ENCODE assay signal across 8 cellular contexts in genomic region chr6:11538049-11538798, GRCh38. TPM values are rescaled to one million over a fixed set of nuclear protein-coding genes. Genes with fewer than 3 reads are reported as not detected.
DNase-seq lines count a peak whose midpoint lies in the region; ATAC-seq, FAIRE-seq and TF ChIP-seq lines count a peak whose summit lies in the region.

No MANE protein-coding gene starts in this region.

- in situ Hi-C loops in ACHN (cut with HindIII; ENCODE audit: low pct_ligation_motif_present, low pct_unique_long_range_greater_than_20kb, low sequenced_read_pairs): no loop called here

- H3K4me1 ChIP-seq in PC-3 (ENCODE audit: insufficient read depth, low read length) (peaks cover 9% of the 10 kb centered on the region), heart left ventricle (peaks cover 0 to 30% (median 8%) of the 10 kb centered on the region in 12 donors)

- no peaks in the 10 kb centered on the region for H3K9me2 ChIP-seq in PC-3 (replicated peaks; ENCODE audit: low read length)

- FAIRE-seq in D721Med (lab: Jason Lieb, UNC): no peak

- H3K27ac ChIP-seq in PC-3 (ENCODE audit: low read length): no peak overlapping the region
- H3K27ac ChIP-seq in heart left ventricle: peak overlapping the region; percentile 18 to 91 (median 78)

- H3K9me3 ChIP-seq in PC-3 (ENCODE audit: low read length): no peaks in the 10 kb centered on the region
- no peaks in the 10 kb centered on the region for H3K9me3 ChIP-seq in heart left ventricle

- intact Hi-C loops in PC-3 (cut with micrococcal nuclease) (loop anchor here (5.0 kb wide), 1 partner anchor 41 kb away; no protein-coding TSS in a partner anchor), heart left ventricle (cut with DNase I) (no loop called here)

- no TSS peak for BruUV-seq in PC-3 (replicated peaks; lab: Mats Ljungman, UMichigan)

- ATAC-seq in GM18508 (IDR thresholded peaks at IDR 0.05; ENCODE audit: insufficient read depth, unreplicated experiment): peak; percentile 5
- ATAC-seq in HG03064 (IDR thresholded peaks at IDR 0.05; ENCODE audit: low read depth, unreplicated experiment): peak; percentile 25
- ATAC-seq in PC-3: peak; percentile 2; the same call in 1 of the 2 replicates
- peak in 2 of 4 donors; percentile 1 to 17 for ATAC-seq in heart left ventricle

- H3K27me3 ChIP-seq in PC-3 (ENCODE audit: low read length): peaks cover 10% of the 10 kb centered on the region; the same call in 1 of the 2 replicates
- H3K27me3 ChIP-seq in heart left ventricle: no peaks in the 10 kb centered on the region

- peaks cover 18% of the 10 kb centered on the region for H3K27me3 Mint-ChIP-seq in activated naive CD8-positive, alpha-beta T cell treated with anti-CD3 and anti-CD28 coated beads for 36 hours

- peak; percentile 11 for DNase-seq in ACHN
- DNase-seq in PC-3: no peak
- DNase-seq in activated naive CD8-positive, alpha-beta T cell treated with anti-CD3 and anti-CD28 coated beads for 36 hours: peak; percentile 36
- peak; percentile 26 to 72 (median 30) for DNase-seq in heart left ventricle
- peak; percentile 48 for DNase-seq in pons (ENCODE audit: low spot score)
- DNase-seq in D721Med (ENCODE audit: insufficient read length, low spot score): no peak

- H3K79me2 ChIP-seq in PC-3 (ENCODE audit: low read length): no peaks in the 10 kb centered on the region

- peak overlapping the region; percentile 77 for H3K4me3 Mint-ChIP-seq in activated naive CD8-positive, alpha-beta T cell treated with anti-CD3 and anti-CD28 coated beads for 36 hours

- H3K36me3 Mint-ChIP-seq in activated naive CD8-positive, alpha-beta T cell treated with anti-CD3 and anti-CD28 coated beads for 36 hours: no peaks in the 10 kb centered on the region

- peak overlapping the region; percentile 87 for H2AFZ ChIP-seq in PC-3 (ENCODE audit: low read length)

- peaks cover 11% of the 10 kb centered on the region for H3F3A ChIP-seq in PC-3 (ENCODE audit: low read length, unreplicated experiment)

- no peak for TF ChIP-seq CTCF in PC-3 (conservative IDR thresholded peaks at IDR 0.05; ENCODE audit: low read depth, low read length)
- no peak for TF ChIP-seq CTCF in heart left ventricle (IDR thresholded peaks at IDR 0.05)
- no peak for TF ChIP-seq CTCF in D721Med (IDR thresholded peaks at IDR 0.05; ENCODE audit: insufficient read depth, missing control alignments)

- POLR2A ChIA-PET in PC-3 (lab: Charles Lee; ENCODE audit: unreplicated experiment): interaction anchor here (0.6 kb wide), 1 partner anchor 318 kb away, joined by 3 read pairs; no protein-coding TSS in a partner anchor

- peak overlapping the region; percentile 45 for H3K27ac Mint-ChIP-seq in activated naive CD8-positive, alpha-beta T cell treated with anti-CD3 and anti-CD28 coated beads for 36 hours

- no peaks in the 10 kb centered on the region for H3K9me3 Mint-ChIP-seq in activated naive CD8-positive, alpha-beta T cell treated with anti-CD3 and anti-CD28 coated beads for 36 hours

- peak overlapping the region; percentile 88 for H3K4me2 ChIP-seq in PC-3 (ENCODE audit: low read length)

- TF ChIP-seq POLR2A in heart left ventricle (IDR thresholded peaks at IDR 0.05): no peak

- no peak overlapping the region for H3K9ac ChIP-seq in PC-3 (ENCODE audit: low read length)

- H4K20me1 ChIP-seq in PC-3 (ENCODE audit: low read length): no peaks in the 10 kb centered on the region

- WGBS in heart left ventricle, 4 donors: 0 to 1% (median 1%) methylated on average over 35 to 74 of the region's 74 CpGs

- peak overlapping the region; percentile 70 for H3K4me3 ChIP-seq in PC-3 (ENCODE audit: low read length)
- peak overlapping the region; percentile 80 to 96 (median 92) for H3K4me3 ChIP-seq in heart left ventricle

- no peaks in the 10 kb centered on the region for H3K36me3 ChIP-seq in PC-3 (ENCODE audit: low read depth, low read length)
- H3K36me3 ChIP-seq in heart left ventricle: no peaks in the 10 kb centered on the region

- H3K4me1 Mint-ChIP-seq in activated naive CD8-positive, alpha-beta T cell treated with anti-CD3 and anti-CD28 coated beads for 36 hours: peaks cover 14% of the 10 kb centered on the region

- CTCF ChIA-PET in PC-3 (lab: Charles Lee): no interaction called here

RNA-seq across cellular contexts. Expression of gene TMEM170B, which starts 0.7 kb away (rescaled TPM):
- total RNA-seq in PC-3 (2014; rRNA removed): 0.52 and 0.66 TPM in 2 replicates
- total RNA-seq in activated naive CD8-positive, alpha-beta T cell treated with anti-CD3 and anti-CD28 coated beads for 36 hours: 1 to 10 TPM; 2.0 to 2.2 TPM
- total RNA-seq in heart left ventricle: 1 to 10 TPM; 3.3 to 5.9 (median 4.0) TPM
- polyA plus RNA-seq in heart left ventricle: 1 to 10 TPM; 1.0 to 2.8 TPM

Comparison
In these comparisons a context has a peak if more than half of its experiments do, and no peak if none do; other contexts are left out.
1. DNase-seq: peak in ACHN (single experiment), activated naive CD8-positive, alpha-beta T cell treated with anti-CD3 and anti-CD28 coated beads for 36 hours (single experiment), heart left ventricle (5 of 5) and pons (single experiment); none in PC-3 (single experiment) and D721Med (single experiment).